7 cellular contexts compared by ENCODE assay signal in genomic region chr10:31980471-31980870, GRCh38.
"Had no signal": no experiment of that assay in that cellular context is flagged by ENCODE, and none has a peak within 500 bp of the region (broad histone marks: within the 10 kb centered on the region; RNA-seq: fewer than 3 reads in every experiment).

No MANE protein-coding gene starts in this region.

- DNase-seq: IMR-90, KBM-7, KG1 had no signal

- ATAC-seq: HepG2 had no signal

- H3K27ac ChIP-seq: HL-60, KMS-11 had no signal

- H3K9ac ChIP-seq: KMS-11 had no signal

- FAIRE-seq: HepG2, HTR-8/SVneo had no signal

- H3K4me2 ChIP-seq: KMS-11 had no signal
